ENCODE assay signal across 13 cellular contexts in the genomic region with DNA sequence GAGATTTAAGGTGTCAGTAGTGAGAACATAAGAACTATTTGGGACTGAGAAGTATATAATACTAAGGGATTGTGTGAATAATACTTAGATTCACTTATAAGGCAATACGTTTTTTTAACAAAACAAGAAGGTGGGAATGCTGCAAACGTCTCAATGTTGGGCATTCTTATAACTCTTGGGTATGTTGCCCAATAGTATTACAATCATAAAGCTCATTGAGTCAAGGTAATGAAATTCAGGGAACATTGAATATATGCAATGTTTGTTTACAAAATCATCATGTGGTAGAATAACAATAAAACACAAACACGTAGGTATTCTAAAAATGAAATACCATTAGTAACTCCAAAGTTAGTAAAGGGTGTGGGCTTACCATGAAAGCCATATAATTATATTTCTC.
"Had no signal": no experiment of that assay in that cellular context is flagged by ENCODE, and none has a peak within 500 bp of the region (broad histone marks: within the 10 kb centered on the region; RNA-seq: fewer than 3 reads in every experiment).

No MANE protein-coding gene starts in this region.

- DNase-seq: activated CD4-positive, alpha-beta memory T cell treated with anti-CD3 and anti-CD28 coated beads, Interleukin-2, amount 10 ng/mL, durations not matched to agents 7 days and 5 days; activated CD4-positive, alpha-beta T cell treated with anti-CD3 and anti-CD28 coated beads for 36 hours; activated CD8-positive, alpha-beta memory T cell treated with anti-CD3 and anti-CD28 coated beads, Interleukin-2, amount 10 ng/mL, durations not matched to agents 7 days and 5 days; activated naive CD4-positive, alpha-beta T cell treated with Interleukin-2 at 50 U/mL for 16 hours; activated naive CD8-positive, alpha-beta T cell treated with anti-CD3 and anti-CD28 coated beads, Interleukin-2, amount 10 ng/mL, durations not matched to agents 7 days and 5 days; aorta; effector memory CD8-positive, alpha-beta T cell; esophagus squamous epithelium; sigmoid colon; stimulated activated CD4-positive, alpha-beta T cell treated with anti-CD3 and anti-CD28 coated beads, Interleukin-12 subunit alpha, Interleukin-12 subunit beta, amount 100 ng/mL, for 4 hours; stimulated activated CD4-positive, alpha-beta T cell treated with anti-CD3 and anti-CD28 coated beads, Interleukin-1b, Interleukin-23, amount 100 ng/mL, for 48 hours; stimulated activated CD8-positive, alpha-beta memory T cell treated with anti-CD3 and anti-CD28 coated beads, Interleukin-4, amount 100 ng/mL, for 48 hours; stimulated activated naive CD4-positive, alpha-beta T cell had no signal

- H3K36me3 ChIP-seq: esophagus squamous epithelium, sigmoid colon had no signal

- H3K27ac ChIP-seq: esophagus squamous epithelium, sigmoid colon had no signal

- H3K4me3 ChIP-seq: esophagus squamous epithelium, sigmoid colon had no signal

- H3K4me1 ChIP-seq: esophagus squamous epithelium had no signal

- H3K27me3 ChIP-seq: esophagus squamous epithelium, sigmoid colon had no signal

- H3K9me3 ChIP-seq: esophagus squamous epithelium, sigmoid colon had no signal
